In the genomic region with DNA sequence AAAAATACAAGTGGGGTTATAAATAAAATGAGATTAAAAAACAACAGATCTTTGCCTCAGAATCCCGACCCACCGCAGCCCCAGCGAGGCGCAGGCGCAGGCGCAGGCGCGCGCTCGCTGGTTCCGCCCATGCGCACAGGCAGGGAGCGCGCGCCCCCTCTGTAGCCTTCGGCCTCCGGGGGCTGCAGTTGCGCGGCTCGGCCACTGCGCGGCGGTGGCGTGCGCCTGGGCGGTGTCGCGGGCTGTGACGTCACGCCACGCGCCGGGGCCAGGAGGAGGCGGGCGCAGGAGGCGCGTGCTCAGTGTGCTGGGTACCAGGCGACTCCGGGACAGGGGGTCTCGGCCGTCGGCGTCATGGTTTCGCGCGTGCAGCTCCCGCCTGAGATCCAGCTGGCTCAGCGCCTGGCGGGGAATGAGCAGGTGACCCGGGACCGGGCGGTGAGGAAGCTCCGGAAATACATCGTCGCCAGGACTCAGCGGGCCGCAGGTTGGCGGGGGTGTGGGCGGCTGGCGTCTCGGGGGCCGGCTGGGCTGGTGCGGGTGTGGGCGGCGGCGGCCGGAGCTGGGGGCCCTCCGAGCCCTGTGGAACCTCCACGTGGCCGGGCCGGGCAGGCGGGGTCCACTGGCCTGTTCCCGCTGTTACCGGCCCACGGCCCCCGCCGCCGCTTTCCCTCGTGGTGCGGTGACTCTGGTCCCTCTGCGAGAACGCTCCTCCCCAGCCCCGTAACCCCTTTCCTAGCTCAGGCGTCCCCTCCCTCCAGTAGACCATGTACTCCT, we compare ENCODE assay signal across 1 cellular context.
TF ChIP-seq lines count a peak whose summit lies in the region.

A gene with protein sequence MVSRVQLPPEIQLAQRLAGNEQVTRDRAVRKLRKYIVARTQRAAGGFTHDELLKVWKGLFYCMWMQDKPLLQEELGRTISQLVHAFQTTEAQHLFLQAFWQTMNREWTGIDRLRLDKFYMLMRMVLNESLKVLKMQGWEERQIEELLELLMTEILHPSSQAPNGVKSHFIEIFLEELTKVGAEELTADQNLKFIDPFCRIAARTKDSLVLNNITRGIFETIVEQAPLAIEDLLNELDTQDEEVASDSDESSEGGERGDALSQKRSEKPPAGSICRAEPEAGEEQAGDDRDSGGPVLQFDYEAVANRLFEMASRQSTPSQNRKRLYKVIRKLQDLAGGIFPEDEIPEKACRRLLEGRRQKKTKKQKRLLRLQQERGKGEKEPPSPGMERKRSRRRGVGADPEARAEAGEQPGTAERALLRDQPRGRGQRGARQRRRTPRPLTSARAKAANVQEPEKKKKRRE (plus strand): TSS at position 302 of the 777 bp plus-strand sequence. CDS start 53 bp downstream, at position 355.

TF ChIP-seq in HEK293, 187 proteins besides CTCF, POLR2A, EP300 and RAD21 (continued from another document and continues in another):
- TF ChIP-seq, protein P1, sequence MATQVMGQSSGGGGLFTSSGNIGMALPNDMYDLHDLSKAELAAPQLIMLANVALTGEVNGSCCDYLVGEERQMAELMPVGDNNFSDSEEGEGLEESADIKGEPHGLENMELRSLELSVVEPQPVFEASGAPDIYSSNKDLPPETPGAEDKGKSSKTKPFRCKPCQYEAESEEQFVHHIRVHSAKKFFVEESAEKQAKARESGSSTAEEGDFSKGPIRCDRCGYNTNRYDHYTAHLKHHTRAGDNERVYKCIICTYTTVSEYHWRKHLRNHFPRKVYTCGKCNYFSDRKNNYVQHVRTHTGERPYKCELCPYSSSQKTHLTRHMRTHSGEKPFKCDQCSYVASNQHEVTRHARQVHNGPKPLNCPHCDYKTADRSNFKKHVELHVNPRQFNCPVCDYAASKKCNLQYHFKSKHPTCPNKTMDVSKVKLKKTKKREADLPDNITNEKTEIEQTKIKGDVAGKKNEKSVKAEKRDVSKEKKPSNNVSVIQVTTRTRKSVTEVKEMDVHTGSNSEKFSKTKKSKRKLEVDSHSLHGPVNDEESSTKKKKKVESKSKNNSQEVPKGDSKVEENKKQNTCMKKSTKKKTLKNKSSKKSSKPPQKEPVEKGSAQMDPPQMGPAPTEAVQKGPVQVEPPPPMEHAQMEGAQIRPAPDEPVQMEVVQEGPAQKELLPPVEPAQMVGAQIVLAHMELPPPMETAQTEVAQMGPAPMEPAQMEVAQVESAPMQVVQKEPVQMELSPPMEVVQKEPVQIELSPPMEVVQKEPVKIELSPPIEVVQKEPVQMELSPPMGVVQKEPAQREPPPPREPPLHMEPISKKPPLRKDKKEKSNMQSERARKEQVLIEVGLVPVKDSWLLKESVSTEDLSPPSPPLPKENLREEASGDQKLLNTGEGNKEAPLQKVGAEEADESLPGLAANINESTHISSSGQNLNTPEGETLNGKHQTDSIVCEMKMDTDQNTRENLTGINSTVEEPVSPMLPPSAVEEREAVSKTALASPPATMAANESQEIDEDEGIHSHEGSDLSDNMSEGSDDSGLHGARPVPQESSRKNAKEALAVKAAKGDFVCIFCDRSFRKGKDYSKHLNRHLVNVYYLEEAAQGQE (tag by site-specific recombination; IDR thresholded peaks at IDR 0.05) = no peak
- TF ChIP-seq ZIC2 (tag by site-specific recombination; IDR thresholded peaks at IDR 0.05) (peak; percentile 78), ZBTB7A (tag by site-specific recombination; IDR thresholded peaks at IDR 0.05; ENCODE audit: low read depth) (peak; percentile 63; the same call in 1 of the 2 replicates), ZNF843 (tag by site-specific recombination; IDR thresholded peaks at IDR 0.05) (no peak), ZNF561 (tag by site-specific recombination; IDR thresholded peaks at IDR 0.05; ENCODE audit: borderline replicate concordance) (peak; percentile 96), ZNF707 (tag by site-specific recombination; IDR thresholded peaks at IDR 0.05) (no peak), ZNF221 (tag by site-specific recombination; IDR thresholded peaks at IDR 0.05; ENCODE audit: borderline replicate concordance) (no peak; the same call in 1 of the 2 replicates), ZFHX2 (tag by site-specific recombination; conservative IDR thresholded peaks at IDR 0.05) (peak; percentile 99), ZNF311 (tag by site-specific recombination; IDR thresholded peaks at IDR 0.05; ENCODE audit: borderline replicate concordance) (no peak), PRDM1 (tag by site-specific recombination; IDR thresholded peaks at IDR 0.05) (no peak), GLI4 (tag by site-specific recombination; IDR thresholded peaks at IDR 0.05) (no peak), ZNF792 (tag by site-specific recombination; IDR thresholded peaks at IDR 0.05) (no peak), ZNF239 (tag by site-specific recombination; IDR thresholded peaks at IDR 0.05) (no peak), ZNF544 (tag by site-specific recombination; IDR thresholded peaks at IDR 0.05) (no peak), SP7 (tag by site-specific recombination; IDR thresholded peaks at IDR 0.05) (peak; percentile 51; the same call in 1 of the 2 replicates), SETDB1 (IDR thresholded peaks at IDR 0.05; ENCODE audit: insufficient read length, low read length) (peak; percentile 25), ZSCAN16 (tag by site-specific recombination; IDR thresholded peaks at IDR 0.05) (no peak), KLF9 (tag by site-specific recombination; IDR thresholded peaks at IDR 0.05; ENCODE audit: low read depth) (peak; percentile 89), ZNF747 (tag by site-specific recombination; IDR thresholded peaks at IDR 0.05) (no peak), MYNN (tag by site-specific recombination; IDR thresholded peaks at IDR 0.05; ENCODE audit: borderline replicate concordance) (no peak), ZNF350 (tag by site-specific recombination; IDR thresholded peaks at IDR 0.05) (no peak), ZNF76 (tag by site-specific recombination; IDR thresholded peaks at IDR 0.05; ENCODE audit: borderline replicate concordance, low read depth) (peak; percentile 76; the same call in 1 of the 2 replicates), ZNF335 (tag by site-specific recombination; conservative IDR thresholded peaks at IDR 0.05) (0 out of 2 replicates have a peak, but pooled peaks have one; percentile 64), MEIS1 (CRISPR knock-in tag; IDR thresholded peaks at IDR 0.05; ENCODE audit: borderline replicate concordance) (no peak), SP2 (tag by site-specific recombination; IDR thresholded peaks at IDR 0.05) (peak; percentile 55), GFI1B (tag by site-specific recombination; IDR thresholded peaks at IDR 0.05) (no peak), ZNF768 (tag by site-specific recombination; IDR thresholded peaks at IDR 0.05) (no peak), ZNF132 (tag by site-specific recombination; IDR thresholded peaks at IDR 0.05; ENCODE audit: borderline replicate concordance) (no peak), ZNF571 (tag by site-specific recombination; IDR thresholded peaks at IDR 0.05) (no peak), ZNF555 (tag by site-specific recombination; conservative IDR thresholded peaks at IDR 0.05) (no peak), ZNF624 (tag by site-specific recombination; IDR thresholded peaks at IDR 0.05) (no peak), ZNF677 (tag by site-specific recombination; IDR thresholded peaks at IDR 0.05) (no peak)
- TF ChIP-seq, protein P2, sequence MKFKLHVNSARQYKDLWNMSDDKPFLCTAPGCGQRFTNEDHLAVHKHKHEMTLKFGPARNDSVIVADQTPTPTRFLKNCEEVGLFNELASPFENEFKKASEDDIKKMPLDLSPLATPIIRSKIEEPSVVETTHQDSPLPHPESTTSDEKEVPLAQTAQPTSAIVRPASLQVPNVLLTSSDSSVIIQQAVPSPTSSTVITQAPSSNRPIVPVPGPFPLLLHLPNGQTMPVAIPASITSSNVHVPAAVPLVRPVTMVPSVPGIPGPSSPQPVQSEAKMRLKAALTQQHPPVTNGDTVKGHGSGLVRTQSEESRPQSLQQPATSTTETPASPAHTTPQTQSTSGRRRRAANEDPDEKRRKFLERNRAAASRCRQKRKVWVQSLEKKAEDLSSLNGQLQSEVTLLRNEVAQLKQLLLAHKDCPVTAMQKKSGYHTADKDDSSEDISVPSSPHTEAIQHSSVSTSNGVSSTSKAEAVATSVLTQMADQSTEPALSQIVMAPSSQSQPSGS (tag by site-specific recombination; IDR thresholded peaks at IDR 0.05; ENCODE audit: low read depth) = peak; percentile 92
- TF ChIP-seq, protein P3, sequence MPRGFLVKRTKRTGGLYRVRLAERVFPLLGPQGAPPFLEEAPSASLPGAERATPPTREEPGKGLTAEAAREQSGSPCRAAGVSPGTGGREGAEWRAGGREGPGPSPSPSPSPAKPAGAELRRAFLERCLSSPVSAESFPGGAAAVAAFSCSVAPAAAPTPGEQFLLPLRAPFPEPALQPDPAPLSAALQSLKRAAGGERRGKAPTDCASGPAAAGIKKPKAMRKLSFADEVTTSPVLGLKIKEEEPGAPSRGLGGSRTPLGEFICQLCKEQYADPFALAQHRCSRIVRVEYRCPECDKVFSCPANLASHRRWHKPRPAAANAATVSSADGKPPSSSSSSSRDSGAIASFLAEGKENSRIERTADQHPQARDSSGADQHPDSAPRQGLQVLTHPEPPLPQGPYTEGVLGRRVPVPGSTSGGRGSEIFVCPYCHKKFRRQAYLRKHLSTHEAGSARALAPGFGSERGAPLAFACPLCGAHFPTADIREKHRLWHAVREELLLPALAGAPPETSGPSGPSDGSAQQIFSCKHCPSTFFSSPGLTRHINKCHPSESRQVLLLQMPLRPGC (tag by site-specific recombination; IDR thresholded peaks at IDR 0.05) = peak; percentile 70
- TF ChIP-seq, protein P4, sequence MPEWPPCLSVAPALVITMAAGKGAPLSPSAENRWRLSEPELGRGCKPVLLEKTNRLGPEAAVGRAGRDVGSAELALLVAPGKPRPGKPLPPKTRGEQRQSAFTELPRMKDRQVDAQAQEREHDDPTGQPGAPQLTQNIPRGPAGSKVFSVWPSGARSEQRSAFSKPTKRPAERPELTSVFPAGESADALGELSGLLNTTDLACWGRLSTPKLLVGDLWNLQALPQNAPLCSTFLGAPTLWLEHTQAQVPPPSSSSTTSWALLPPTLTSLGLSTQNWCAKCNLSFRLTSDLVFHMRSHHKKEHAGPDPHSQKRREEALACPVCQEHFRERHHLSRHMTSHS (tag by site-specific recombination; IDR thresholded peaks at IDR 0.05) = no peak
- TF ChIP-seq, protein P5, sequence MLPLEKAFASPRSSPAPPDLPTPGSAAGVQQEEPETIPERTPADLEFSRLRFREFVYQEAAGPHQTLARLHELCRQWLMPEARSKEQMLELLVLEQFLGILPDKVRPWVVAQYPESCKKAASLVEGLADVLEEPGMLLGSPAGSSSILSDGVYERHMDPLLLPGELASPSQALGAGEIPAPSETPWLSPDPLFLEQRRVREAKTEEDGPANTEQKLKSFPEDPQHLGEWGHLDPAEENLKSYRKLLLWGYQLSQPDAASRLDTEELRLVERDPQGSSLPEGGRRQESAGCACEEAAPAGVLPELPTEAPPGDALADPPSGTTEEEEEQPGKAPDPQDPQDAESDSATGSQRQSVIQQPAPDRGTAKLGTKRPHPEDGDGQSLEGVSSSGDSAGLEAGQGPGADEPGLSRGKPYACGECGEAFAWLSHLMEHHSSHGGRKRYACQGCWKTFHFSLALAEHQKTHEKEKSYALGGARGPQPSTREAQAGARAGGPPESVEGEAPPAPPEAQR (tag by site-specific recombination; IDR thresholded peaks at IDR 0.05) = no peak
- TF ChIP-seq, protein P6, sequence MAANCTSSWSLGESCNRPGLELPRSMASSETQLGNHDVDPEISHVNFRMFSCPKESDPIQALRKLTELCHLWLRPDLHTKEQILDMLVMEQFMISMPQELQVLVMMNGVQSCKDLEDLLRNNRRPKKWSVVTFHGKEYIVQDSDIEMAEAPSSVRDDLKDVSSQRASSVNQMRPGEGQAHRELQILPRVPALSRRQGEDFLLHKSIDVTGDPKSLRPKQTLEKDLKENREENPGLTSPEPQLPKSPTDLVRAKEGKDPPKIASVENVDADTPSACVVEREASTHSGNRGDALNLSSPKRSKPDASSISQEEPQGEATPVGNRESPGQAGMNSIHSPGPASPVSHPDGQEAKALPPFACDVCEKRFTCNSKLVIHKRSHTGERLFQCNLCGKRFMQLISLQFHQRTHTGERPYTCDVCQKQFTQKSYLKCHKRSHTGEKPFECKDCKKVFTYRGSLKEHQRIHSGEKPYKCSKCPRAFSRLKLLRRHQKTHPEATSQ (tag by site-specific recombination; IDR thresholded peaks at IDR 0.05) = peak; percentile 54
- TF ChIP-seq, protein P7, sequence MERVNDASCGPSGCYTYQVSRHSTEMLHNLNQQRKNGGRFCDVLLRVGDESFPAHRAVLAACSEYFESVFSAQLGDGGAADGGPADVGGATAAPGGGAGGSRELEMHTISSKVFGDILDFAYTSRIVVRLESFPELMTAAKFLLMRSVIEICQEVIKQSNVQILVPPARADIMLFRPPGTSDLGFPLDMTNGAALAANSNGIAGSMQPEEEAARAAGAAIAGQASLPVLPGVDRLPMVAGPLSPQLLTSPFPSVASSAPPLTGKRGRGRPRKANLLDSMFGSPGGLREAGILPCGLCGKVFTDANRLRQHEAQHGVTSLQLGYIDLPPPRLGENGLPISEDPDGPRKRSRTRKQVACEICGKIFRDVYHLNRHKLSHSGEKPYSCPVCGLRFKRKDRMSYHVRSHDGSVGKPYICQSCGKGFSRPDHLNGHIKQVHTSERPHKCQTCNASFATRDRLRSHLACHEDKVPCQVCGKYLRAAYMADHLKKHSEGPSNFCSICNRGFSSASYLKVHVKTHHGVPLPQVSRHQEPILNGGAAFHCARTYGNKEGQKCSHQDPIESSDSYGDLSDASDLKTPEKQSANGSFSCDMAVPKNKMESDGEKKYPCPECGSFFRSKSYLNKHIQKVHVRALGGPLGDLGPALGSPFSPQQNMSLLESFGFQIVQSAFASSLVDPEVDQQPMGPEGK (tag by site-specific recombination; IDR thresholded peaks at IDR 0.05) = peak; percentile 83
- TF ChIP-seq, protein P8, sequence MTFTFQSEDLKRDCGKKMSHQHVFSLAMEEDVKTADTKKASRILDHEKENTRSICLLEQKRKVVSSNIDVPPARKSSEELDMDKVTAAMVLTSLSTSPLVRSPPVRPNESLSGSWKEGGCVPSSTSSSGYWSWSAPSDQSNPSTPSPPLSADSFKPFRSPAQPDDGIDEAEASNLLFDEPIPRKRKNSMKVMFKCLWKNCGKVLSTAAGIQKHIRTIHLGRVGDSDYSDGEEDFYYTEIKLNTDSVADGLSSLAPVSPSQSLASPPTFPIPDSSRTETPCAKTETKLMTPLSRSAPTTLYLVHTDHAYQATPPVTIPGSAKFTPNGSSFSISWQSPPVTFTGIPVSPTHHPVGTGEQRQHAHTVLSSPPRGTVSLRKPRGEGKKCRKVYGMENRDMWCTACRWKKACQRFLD (tag by site-specific recombination; IDR thresholded peaks at IDR 0.05) = no peak
- TF ChIP-seq, protein P9, sequence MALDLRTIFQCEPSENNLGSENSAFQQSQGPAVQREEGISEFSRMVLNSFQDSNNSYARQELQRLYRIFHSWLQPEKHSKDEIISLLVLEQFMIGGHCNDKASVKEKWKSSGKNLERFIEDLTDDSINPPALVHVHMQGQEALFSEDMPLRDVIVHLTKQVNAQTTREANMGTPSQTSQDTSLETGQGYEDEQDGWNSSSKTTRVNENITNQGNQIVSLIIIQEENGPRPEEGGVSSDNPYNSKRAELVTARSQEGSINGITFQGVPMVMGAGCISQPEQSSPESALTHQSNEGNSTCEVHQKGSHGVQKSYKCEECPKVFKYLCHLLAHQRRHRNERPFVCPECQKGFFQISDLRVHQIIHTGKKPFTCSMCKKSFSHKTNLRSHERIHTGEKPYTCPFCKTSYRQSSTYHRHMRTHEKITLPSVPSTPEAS (tag by site-specific recombination; IDR thresholded peaks at IDR 0.05) = no peak
